ENCODE assay signal across 14 cellular contexts in the genomic region with DNA sequence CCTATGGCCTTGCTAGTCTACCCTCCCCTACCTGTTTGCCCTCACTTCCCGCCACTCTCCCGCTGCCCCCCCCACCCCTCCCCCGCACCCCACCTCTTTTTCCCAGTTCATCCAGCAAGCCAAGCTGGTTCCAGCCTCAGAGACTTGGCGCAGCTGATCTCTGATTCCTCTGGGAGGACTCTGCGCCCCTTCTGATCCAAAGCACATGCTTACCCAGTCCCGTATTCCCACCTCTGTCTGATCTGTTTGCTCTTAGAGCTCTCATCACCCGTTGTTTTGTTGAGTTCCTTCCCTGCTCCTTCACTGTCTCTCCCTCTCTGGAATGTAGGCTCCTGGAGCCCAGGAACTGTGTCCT. TPM values are rescaled to one million over a fixed set of nuclear protein-coding genes. Genes with fewer than 3 reads are reported as not detected.
DNase-seq lines count a peak whose midpoint lies in the region; ATAC-seq and TF ChIP-seq lines count a peak whose summit lies in the region.
"Had no signal": no experiment of that assay in that cellular context is flagged by ENCODE, and none has a peak within 500 bp of the region (broad histone marks: within the 10 kb centered on the region; RNA-seq: fewer than 3 reads in every experiment).

No MANE protein-coding gene starts in this region.

- no peak for DNase-seq in activated CD8-positive, alpha-beta memory T cell treated with anti-CD3 and anti-CD28 coated beads, Interleukin-2, amount 10 ng/mL, durations not matched to agents 7 days and 5 days
- DNase-seq in activated CD8-positive, alpha-beta memory T cell treated with anti-CD3 and anti-CD28 coated beads, Interleukin-2, amount 50 U/mL, for 4 hours, result no peak
- no peak for DNase-seq in activated CD4-positive, alpha-beta memory T cell treated with anti-CD3 and anti-CD28 coated beads, Interleukin-2, amount 10 ng/mL, durations not matched to agents 7 days and 5 days
- DNase-seq in testis, result no peak
- DNase-seq in HAP-1 (ENCODE audit: low spot score in 2 of 2), result no peak
- no peak for DNase-seq in NCI-H510A treated with DMSO at 0.1 percent for 48 hours (lab: John Stamatoyannopoulos, UW)
- DNase-seq: NCI-H2107; stimulated activated CD4-positive, alpha-beta T cell treated with anti-CD3 and anti-CD28 coated beads, Interleukin-4, amount 100 ng/mL, for 24 hours had no signal

- no peak for TF ChIP-seq CTCF in testis (IDR thresholded peaks at IDR 0.05)

- no peaks in the 10 kb centered on the region for H3K36me3 ChIP-seq in iPS-18a (ENCODE audit: control insufficient read depth, low read depth, low read length)
- H3K36me3 ChIP-seq in testis (ENCODE audit: low read depth, missing control alignments), result no peaks in the 10 kb centered on the region
- no peaks in the 10 kb centered on the region for H3K36me3 ChIP-seq in HAP-1 (replicated peaks)

- H3K27ac ChIP-seq in iPS-18a (ENCODE audit: low read length) (no peak overlapping the region), testis (peak overlapping the region; percentile 89 to 93)

- peak overlapping the region; percentile 73 for H3K4me3 Mint-ChIP-seq in activated CD8-positive, alpha-beta memory T cell treated with anti-CD3 and anti-CD28 coated beads, Interleukin-2, amount 10 ng/mL, durations not matched to agents 7 days and 5 days
- H3K4me3 Mint-ChIP-seq in activated CD4-positive, alpha-beta memory T cell treated with anti-CD3 and anti-CD28 coated beads, Interleukin-2, amount 10 ng/mL, durations not matched to agents 7 days and 5 days, result peak overlapping the region; percentile 78

- H3K9me3 Mint-ChIP-seq in activated CD8-positive, alpha-beta memory T cell treated with anti-CD3 and anti-CD28 coated beads, Interleukin-2, amount 10 ng/mL, durations not matched to agents 7 days and 5 days (ENCODE audit: low read depth), result no peaks in the 10 kb centered on the region
- no peaks in the 10 kb centered on the region for H3K9me3 Mint-ChIP-seq in activated CD4-positive, alpha-beta memory T cell treated with anti-CD3 and anti-CD28 coated beads, Interleukin-2, amount 10 ng/mL, durations not matched to agents 7 days and 5 days

- peaks cover 10% of the 10 kb centered on the region for H3K36me3 Mint-ChIP-seq in activated CD8-positive, alpha-beta memory T cell treated with anti-CD3 and anti-CD28 coated beads, Interleukin-2, amount 10 ng/mL, durations not matched to agents 7 days and 5 days
- peaks cover 24% of the 10 kb centered on the region for H3K36me3 Mint-ChIP-seq in activated CD4-positive, alpha-beta memory T cell treated with anti-CD3 and anti-CD28 coated beads, Interleukin-2, amount 10 ng/mL, durations not matched to agents 7 days and 5 days (ENCODE audit: low read depth)

- H3K9me3 ChIP-seq in iPS-18a (ENCODE audit: control insufficient read depth, low read depth, low read length), result no peaks in the 10 kb centered on the region
- H3K9me3 ChIP-seq in testis, result no peaks in the 10 kb centered on the region
- no peaks in the 10 kb centered on the region for H3K9me3 ChIP-seq in HAP-1

- POLR2A ChIA-PET in activated CD4-positive, alpha-beta memory T cell treated with anti-CD3 and anti-CD28 coated beads, Interleukin-2, amount 10 ng/mL, durations not matched to agents 7 days and 5 days (lab: Charles Lee), result interaction anchor here (0.7 to 1.3 kb wide), 2 partner anchors 10 to 17 kb away, joined by 3 to 5 read pairs; no protein-coding TSS in a partner anchor

- no peaks in the 10 kb centered on the region for H3K27me3 Mint-ChIP-seq in activated CD8-positive, alpha-beta memory T cell treated with anti-CD3 and anti-CD28 coated beads, Interleukin-2, amount 10 ng/mL, durations not matched to agents 7 days and 5 days
- H3K27me3 Mint-ChIP-seq in activated CD4-positive, alpha-beta memory T cell treated with anti-CD3 and anti-CD28 coated beads, Interleukin-2, amount 10 ng/mL, durations not matched to agents 7 days and 5 days, result no peaks in the 10 kb centered on the region

- CTCF ChIA-PET in activated CD8-positive, alpha-beta memory T cell treated with anti-CD3 and anti-CD28 coated beads, Interleukin-2, amount 10 ng/mL, durations not matched to agents 7 days and 5 days (lab: Charles Lee), result interaction anchor here (1.5 kb wide), 1 partner anchor 45 kb away, joined by 4 read pairs; no protein-coding TSS in a partner anchor
- CTCF ChIA-PET in activated CD4-positive, alpha-beta memory T cell treated with anti-CD3 and anti-CD28 coated beads, Interleukin-2, amount 10 ng/mL, durations not matched to agents 7 days and 5 days (lab: Charles Lee), result interaction anchor here (0.9 to 1.1 kb wide), 2 partner anchors 46 to 504 kb away, joined by 3 to 4 read pairs; no protein-coding TSS in a partner anchor

- H3K4me1 Mint-ChIP-seq in activated CD8-positive, alpha-beta memory T cell treated with anti-CD3 and anti-CD28 coated beads, Interleukin-2, amount 10 ng/mL, durations not matched to agents 7 days and 5 days, result peaks cover 32% of the 10 kb centered on the region
- peaks cover 36% of the 10 kb centered on the region for H3K4me1 Mint-ChIP-seq in activated CD4-positive, alpha-beta memory T cell treated with anti-CD3 and anti-CD28 coated beads, Interleukin-2, amount 10 ng/mL, durations not matched to agents 7 days and 5 days

- WGBS in testis, 2 donors, result 10 to 31% methylated on average over 7 of the region's 7 CpGs

- no peak for ATAC-seq in activated CD8-positive, alpha-beta memory T cell treated with anti-CD3 and anti-CD28 coated beads, Interleukin-2, amount 10 ng/mL, durations not matched to agents 7 days and 5 days
- no peak for ATAC-seq in HG02885 (IDR thresholded peaks at IDR 0.05; ENCODE audit: poor library complexity, unreplicated experiment)

- H3K9ac ChIP-seq in iPS-18a (ENCODE audit: low read length), result no peak overlapping the region

- no peaks in the 10 kb centered on the region for H3K27me3 ChIP-seq in iPS-18a (ENCODE audit: control insufficient read depth, insufficient read depth, low read length)
- no peaks in the 10 kb centered on the region for H3K27me3 ChIP-seq in testis
- no peaks in the 10 kb centered on the region for H3K27me3 ChIP-seq in HAP-1 (ENCODE audit: low read depth)

- in situ Hi-C loops in HAP-1 (cut with MboI; ENCODE audit: low sequenced_read_pairs), result no loop called here

- intact Hi-C loops in testis (cut with DNase I; ENCODE audit: low total_unique reads), result no loop called here

- peaks cover 20% of the 10 kb centered on the region for H3K4me1 ChIP-seq in iPS-18a (ENCODE audit: control insufficient read depth, low read depth, low read length)
- peaks cover 25% of the 10 kb centered on the region for H3K4me1 ChIP-seq in testis
- H3K4me1 ChIP-seq in HAP-1, result peaks cover 15% of the 10 kb centered on the region

- H3K27ac Mint-ChIP-seq in activated CD8-positive, alpha-beta memory T cell treated with anti-CD3 and anti-CD28 coated beads, Interleukin-2, amount 10 ng/mL, durations not matched to agents 7 days and 5 days, result no peak overlapping the region
- peak overlapping the region; percentile 74 for H3K27ac Mint-ChIP-seq in activated CD4-positive, alpha-beta memory T cell treated with anti-CD3 and anti-CD28 coated beads, Interleukin-2, amount 10 ng/mL, durations not matched to agents 7 days and 5 days

- H3K4me3 ChIP-seq in iPS-18a (ENCODE audit: low read length) (peak overlapping the region; percentile 69), testis (no peak overlapping the region), HAP-1 (no peak overlapping the region)

- no peak for TF ChIP-seq POLR2A in testis (IDR thresholded peaks at IDR 0.05)

RNA-seq across cellular contexts. Expression of a gene that starts 1.3 kb away (rescaled TPM):
- total RNA-seq in activated CD8-positive, alpha-beta memory T cell treated with anti-CD3 and anti-CD28 coated beads, Interleukin-2, amount 10 ng/mL, durations not matched to agents 7 days and 5 days, result 10 to 100 TPM; 21.5 to 22.7 TPM
- 10 to 100 TPM; 23.8 to 23.9 TPM for total RNA-seq in activated CD4-positive, alpha-beta memory T cell treated with anti-CD3 and anti-CD28 coated beads, Interleukin-2, amount 10 ng/mL, durations not matched to agents 7 days and 5 days
- total RNA-seq in testis, result 10 to 100 TPM; 78.9 to 80.3 TPM
- polyA plus RNA-seq in testis (ENCODE audit: insufficient read depth, low read depth, low replicate concordance), result 25.6 TPM

RNA-seq across cellular contexts. Expression of a gene that starts 40.6 kb away (rescaled TPM):
- total RNA-seq in activated CD8-positive, alpha-beta memory T cell treated with anti-CD3 and anti-CD28 coated beads, Interleukin-2, amount 10 ng/mL, durations not matched to agents 7 days and 5 days, result not detected
- total RNA-seq in activated CD4-positive, alpha-beta memory T cell treated with anti-CD3 and anti-CD28 coated beads, Interleukin-2, amount 10 ng/mL, durations not matched to agents 7 days and 5 days, result not detected
- 1 to 10 TPM in 1 of 2 donors, under 1 TPM in 1; 0.25 to 1.0 TPM for total RNA-seq in testis
- 0.34 TPM for polyA plus RNA-seq in testis (ENCODE audit: insufficient read depth, low read depth, low replicate concordance)
- total RNA-seq: myocyte; T-helper 1 cell treated with Interleukin-12 subunit alpha and Interleukin-12 subunit beta and Interleukin-4 antibody, amounts not matched to agents 30 ng/mL and 1 ng/mL, for 36 hours had no signal
- polyA plus RNA-seq: adipose tissue, BJ had no signal

RNA-seq across cellular contexts. Expression of a gene that starts 47.0 kb away (rescaled TPM):
- total RNA-seq in activated CD8-positive, alpha-beta memory T cell treated with anti-CD3 and anti-CD28 coated beads, Interleukin-2, amount 10 ng/mL, durations not matched to agents 7 days and 5 days, result not detected
- not detected for total RNA-seq in activated CD4-positive, alpha-beta memory T cell treated with anti-CD3 and anti-CD28 coated beads, Interleukin-2, amount 10 ng/mL, durations not matched to agents 7 days and 5 days
- total RNA-seq in testis, result 10 to 100 TPM; 13.3 to 21.7 TPM
- 21.4 TPM for polyA plus RNA-seq in testis (ENCODE audit: insufficient read depth, low read depth, low replicate concordance)
- total RNA-seq: myocyte; T-helper 1 cell treated with Interleukin-12 subunit alpha and Interleukin-12 subunit beta and Interleukin-4 antibody, amounts not matched to agents 30 ng/mL and 1 ng/mL, for 36 hours had no signal
- polyA plus RNA-seq: BJ had no signal

Comparison
In these comparisons a context has a peak if more than half of its experiments do, and no peak if none do; other contexts are left out.
1. RNA of a gene that starts 47.0 kb away (total RNA-seq): 13.3 to 21.7 TPM in testis; not detected in activated CD8-positive, alpha-beta memory T cell treated with anti-CD3 and anti-CD28 coated beads, Interleukin-2, amount 10 ng/mL, durations not matched to agents 7 days and 5 days and not detected in activated CD4-positive, alpha-beta memory T cell treated with anti-CD3 and anti-CD28 coated beads, Interleukin-2, amount 10 ng/mL, durations not matched to agents 7 days and 5 days; every median in the first group is over 10 times any median in the second.